Comparison of ENCODE assay signal across 24 cellular contexts in the genomic region with DNA sequence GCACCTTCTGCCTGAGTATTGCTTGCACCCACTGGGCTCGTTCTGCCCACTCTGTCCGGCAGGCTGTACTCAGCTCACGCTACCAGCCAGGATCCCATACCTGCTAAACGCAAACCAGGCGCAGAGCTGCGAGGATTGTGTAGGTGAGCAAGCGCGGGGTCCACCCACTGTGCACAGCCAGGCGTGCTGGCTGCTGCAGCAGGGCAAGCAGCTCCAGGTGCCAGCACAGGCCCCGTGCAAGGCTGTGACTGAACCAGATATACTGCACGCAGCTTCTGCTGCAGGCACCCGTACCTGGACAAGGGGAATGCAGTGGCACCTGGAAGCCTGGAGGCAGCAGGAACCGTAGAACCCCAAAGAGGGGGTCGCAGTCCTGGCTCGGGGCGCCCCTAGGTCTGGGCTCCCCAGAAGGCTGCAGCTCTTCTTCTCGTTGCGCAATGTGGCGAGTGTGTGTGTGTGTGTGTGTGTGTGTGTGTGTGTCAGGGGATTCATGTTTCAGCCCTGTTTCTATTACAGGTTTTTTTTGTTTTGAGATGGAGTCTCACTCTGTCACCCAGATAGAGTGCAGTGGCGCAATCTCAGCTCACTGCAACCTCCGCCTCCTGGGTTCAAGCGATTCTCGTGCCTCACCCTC. TPM values are rescaled to one million over a fixed set of nuclear protein-coding genes. Genes with fewer than 3 reads are reported as not detected.
DNase-seq lines count a peak whose midpoint lies in the region; ATAC-seq, FAIRE-seq and TF ChIP-seq lines count a peak whose summit lies in the region.
"Had no signal": no experiment of that assay in that cellular context is flagged by ENCODE, and none has a peak within 500 bp of the region (broad histone marks: within the 10 kb centered on the region; RNA-seq: fewer than 3 reads in every experiment).

No MANE protein-coding gene starts in this region.

- H4K91ac ChIP-seq in mesenchymal stem cell (ENCODE audit: low read length), result no peak overlapping the region

- CTCF ChIA-PET in HepG2 (lab: Yijun Ruan, JAX; ENCODE audit: low intra/inter-chr PET ratio, low total read pairs), result no interaction called here
- CTCF ChIA-PET in activated CD8-positive, alpha-beta T cell treated with anti-CD3 and anti-CD28 coated beads, Interleukin-2, amount 10 ng/mL, durations not matched to agents 7 days and 5 days (lab: Charles Lee), result interaction anchor here (1.2 to 2.2 kb wide), 2 partner anchors 11 to 397 kb away, joined by 5 to 9 read pairs; no protein-coding TSS in a partner anchor

- H3K27ac ChIP-seq in HepG2 (ENCODE audit: extremely low read length, insufficient read depth, low read length) (no peak overlapping the region), right lobe of liver (no peak overlapping the region), mesenchymal stem cell (ENCODE audit: low read length, poor library complexity, severe bottlenecking) (no peak overlapping the region)
- H3K27ac ChIP-seq: SJCRH30 had no signal

- no peak overlapping the region for H3K4me3 Mint-ChIP-seq in activated CD8-positive, alpha-beta T cell treated with anti-CD3 and anti-CD28 coated beads, Interleukin-2, amount 10 ng/mL, durations not matched to agents 7 days and 5 days
- H3K4me3 Mint-ChIP-seq: B cell, IgD-negative memory B cell, T-cell had no signal

- H2BK15ac ChIP-seq in mesenchymal stem cell (ENCODE audit: low read depth, poor library complexity, severe bottlenecking), result no peak overlapping the region

- H3K4me1 Mint-ChIP-seq in activated CD8-positive, alpha-beta T cell treated with anti-CD3 and anti-CD28 coated beads, Interleukin-2, amount 10 ng/mL, durations not matched to agents 7 days and 5 days (ENCODE audit: low read depth), result no peaks in the 10 kb centered on the region
- H3K4me1 Mint-ChIP-seq: B cell, IgD-negative memory B cell, T-cell had no signal

- no peak for FAIRE-seq in HepG2 (lab: Jason Lieb, UNC)
- FAIRE-seq: D721Med, GM18507, HTR-8/SVneo had no signal

- POLR2A ChIA-PET in HepG2 (lab: Yijun Ruan, JAX), result interaction anchor here (1.0 to 1.4 kb wide), 2 partner anchors 11 to 12 kb away, joined by 4 to 5 read pairs; no protein-coding TSS in a partner anchor
- POLR2A ChIA-PET in activated CD8-positive, alpha-beta T cell treated with anti-CD3 and anti-CD28 coated beads, Interleukin-2, amount 10 ng/mL, durations not matched to agents 7 days and 5 days (lab: Charles Lee), result no interaction called here

- no peaks in the 10 kb centered on the region for H4K20me1 ChIP-seq in HepG2 (ENCODE audit: insufficient read depth, low read length)

- H3K4me1 ChIP-seq in HepG2 (ENCODE audit: insufficient read depth, low read length), result peaks cover 58% of the 10 kb centered on the region
- H3K4me1 ChIP-seq in right lobe of liver, result no peaks in the 10 kb centered on the region
- H3K4me1 ChIP-seq in mesenchymal stem cell (ENCODE audit: control insufficient read depth, insufficient read depth, low read depth, low read length), result peaks cover 5% of the 10 kb centered on the region
- H3K4me1 ChIP-seq: SJCRH30 had no signal

- H3K9ac ChIP-seq in HepG2 (ENCODE audit: insufficient read depth, low read depth, low read length) (no peak overlapping the region), mesenchymal stem cell (ENCODE audit: low read length) (no peak overlapping the region)

- no peak overlapping the region for H2BK120ac ChIP-seq in mesenchymal stem cell (ENCODE audit: low read depth, low read length)

- H3K4ac ChIP-seq in mesenchymal stem cell (ENCODE audit: low read depth in 1 of 2, low read length in 2 of 2), result no peak overlapping the region

- H2AFZ ChIP-seq in HepG2 (ENCODE audit: low read length) (no peak overlapping the region), mesenchymal stem cell (ENCODE audit: low read depth, low read length) (no peak overlapping the region)

- DNase-seq in HepG2 (ENCODE audit: low spot score) (no peak), right lobe of liver (no peak), choroid plexus epithelial cell (ENCODE audit: low read depth) (peak; percentile 23), mesenchymal stem cell (peak; percentile 18), Right ventricle myocardium superior (no peak)
- no peak for DNase-seq in activated CD8-positive, alpha-beta T cell treated with anti-CD3 and anti-CD28 coated beads, Interleukin-2, amount 10 ng/mL, durations not matched to agents 7 days and 5 days
- DNase-seq: DMS53; GDM1; Kasumi-1; NCI-H1092; NCI-H1436; NCI-H1930; NCI-H345; NCI-H524; NCI-H774; NK-92 treated with Interleukin-12 subunit alpha and Interleukin-12 subunit beta, amount 100 ng/mL, for 24 hours; SJCRH30; T-cell had no signal

- no peak for TF ChIP-seq RAD21 in HepG2 (CRISPR knock-in tag; IDR thresholded peaks at IDR 0.05)

- H3K36me3 ChIP-seq in HepG2 (replicated peaks in 1 of 2; ENCODE audit: control insufficient read depth in 1 of 2, insufficient read depth in 2 of 2, low read length in 2 of 2) (no peaks in the 10 kb centered on the region), right lobe of liver (no peaks in the 10 kb centered on the region), mesenchymal stem cell (ENCODE audit: control insufficient read depth in 1 of 2, insufficient read depth in 2 of 2, low read depth in 1 of 2, low read length in 2 of 2) (no peaks in the 10 kb centered on the region)
- H3K36me3 ChIP-seq: SJCRH30 had no signal

- H3K27me3 ChIP-seq in HepG2 (ENCODE audit: control insufficient read depth in 1 of 2, insufficient read depth in 2 of 2, low read length in 2 of 2) (peaks cover 3 to 9% of the 10 kb centered on the region in 2 experiments; a peak in 3 of 5 replicates), right lobe of liver (no peaks in the 10 kb centered on the region), mesenchymal stem cell (ENCODE audit: control insufficient read depth in 1 of 2, insufficient read depth in 1 of 2, low read length in 2 of 2) (peaks cover 0 to 6% of the 10 kb centered on the region in 2 experiments)

- TF ChIP-seq POLR2A in HepG2 (IDR thresholded peaks at IDR 0.05; ENCODE audit: insufficient read depth in 1 of 2, low read depth in 2 of 2, low read length in 2 of 2) (no peak), right lobe of liver (IDR thresholded peaks at IDR 0.05) (no peak)

- H3K27ac Mint-ChIP-seq in activated CD8-positive, alpha-beta T cell treated with anti-CD3 and anti-CD28 coated beads, Interleukin-2, amount 10 ng/mL, durations not matched to agents 7 days and 5 days, result no peak overlapping the region
- H3K27ac Mint-ChIP-seq: B cell, IgD-negative memory B cell, T-cell had no signal

- TF ChIP-seq EP300 in HepG2 (IDR thresholded peaks at IDR 0.05; ENCODE audit: low read depth in 2 of 2, low read length in 2 of 2) (no peak), HepG2 (CRISPR knock-in tag; IDR thresholded peaks at IDR 0.05; ENCODE audit: borderline replicate concordance) (no peak)

- WGBS in HepG2 (ENCODE audit: low lambda C conversion rate), result 33% methylated on average over 22 of the region's 23 CpGs
- 61% methylated on average over 6 of the region's 23 CpGs for WGBS in right lobe of liver (ENCODE audit: insufficient coverage, low coverage, low lambda C conversion rate, missing lambda C conversion rate)
- WGBS in mesenchymal stem cell, result 93% methylated on average over 23 of the region's 23 CpGs

- no peaks in the 10 kb centered on the region for H3K79me2 ChIP-seq in HepG2 (ENCODE audit: insufficient read depth, low read length)

- H2AK5ac ChIP-seq in mesenchymal stem cell (ENCODE audit: low read length, severe bottlenecking), result no peak overlapping the region

- ATAC-seq in HepG2, result peak; percentile 78
- no peak for ATAC-seq in right lobe of liver
- ATAC-seq in HG03045 (IDR thresholded peaks at IDR 0.05; ENCODE audit: unreplicated experiment), result no peak
- no peak for ATAC-seq in activated CD8-positive, alpha-beta T cell treated with anti-CD3 and anti-CD28 coated beads, Interleukin-2, amount 10 ng/mL, durations not matched to agents 7 days and 5 days
- no peak for ATAC-seq in Right ventricle myocardium superior (ENCODE audit: poor library complexity)
- ATAC-seq: T-cell had no signal

- TF ChIP-seq CTCF in HepG2 (CRISPR knock-in tag; IDR thresholded peaks at IDR 0.05), result 0 out of 2 replicates have a peak, but pooled peaks have one; percentile 11
- no peak for TF ChIP-seq CTCF in right lobe of liver (IDR thresholded peaks at IDR 0.05)
- no peak for TF ChIP-seq CTCF in choroid plexus epithelial cell (conservative IDR thresholded peaks at IDR 0.05; ENCODE audit: low read depth, low read length)

- H4K8ac ChIP-seq in mesenchymal stem cell (ENCODE audit: low read length), result no peak overlapping the region

- no peak overlapping the region for H2BK12ac ChIP-seq in mesenchymal stem cell (ENCODE audit: low read length in 2 of 2)

- H3K9me3 Mint-ChIP-seq in activated CD8-positive, alpha-beta T cell treated with anti-CD3 and anti-CD28 coated beads, Interleukin-2, amount 10 ng/mL, durations not matched to agents 7 days and 5 days (ENCODE audit: insufficient read depth), result no peaks in the 10 kb centered on the region
- H3K9me3 Mint-ChIP-seq: T-cell had no signal

- H3K9me3 ChIP-seq in HepG2 (ENCODE audit: low read length), result no peaks in the 10 kb centered on the region
- H3K9me3 ChIP-seq in right lobe of liver, result no peaks in the 10 kb centered on the region
- no peaks in the 10 kb centered on the region for H3K9me3 ChIP-seq in mesenchymal stem cell (ENCODE audit: control insufficient read depth, low read length)
- H3K9me3 ChIP-seq: SJCRH30 had no signal

- H3K36me3 Mint-ChIP-seq in activated CD8-positive, alpha-beta T cell treated with anti-CD3 and anti-CD28 coated beads, Interleukin-2, amount 10 ng/mL, durations not matched to agents 7 days and 5 days (ENCODE audit: low read depth), result no peaks in the 10 kb centered on the region
- H3K36me3 Mint-ChIP-seq: IgD-negative memory B cell, T-cell had no signal

- no peak overlapping the region for H2BK5ac ChIP-seq in mesenchymal stem cell (ENCODE audit: low read depth, low read length, poor library complexity, severe bottlenecking)

- intact Hi-C loops in HepG2 (cut with micrococcal nuclease; ENCODE audit: unreplicated experiment) (no loop called here), right lobe of liver (cut with DNase I) (no loop called here), Right ventricle myocardium superior (cut with DNase I) (no loop called here)

- H3K14ac ChIP-seq in mesenchymal stem cell (ENCODE audit: low read length in 2 of 2), result peak overlapping the region in 1 of 2 experiments; percentile 79

- H3K4me3 ChIP-seq in HepG2 (replicated peaks in 1 of 3; ENCODE audit: insufficient read depth in 1 of 3, low read depth in 2 of 3, low read length in 3 of 3) (peak overlapping the region in 1 of 3 experiments; percentile 27; a peak in 1 of 6 replicates), right lobe of liver (no peak overlapping the region), choroid plexus epithelial cell (ENCODE audit: low read depth, low read length) (no peak overlapping the region), mesenchymal stem cell (ENCODE audit: insufficient read depth in 1 of 2, low read depth in 1 of 2, low read length in 2 of 2) (no peak overlapping the region)
- H3K4me3 ChIP-seq: SJCRH30 had no signal

- H3K4me2 ChIP-seq in HepG2 (ENCODE audit: low read depth, low read length), result peak overlapping the region; percentile 64
- H3K4me2 ChIP-seq in mesenchymal stem cell (ENCODE audit: low read length, poor library complexity, severe bottlenecking), result no peak overlapping the region

- no peaks in the 10 kb centered on the region for H3K79me1 ChIP-seq in mesenchymal stem cell (replicated peaks; ENCODE audit: low read length, poor library complexity, severe bottlenecking)

- no peak overlapping the region for H3K18ac ChIP-seq in mesenchymal stem cell (ENCODE audit: low read depth in 1 of 2, low read length in 2 of 2)

- H3K23ac ChIP-seq in mesenchymal stem cell (ENCODE audit: low read length in 2 of 2), result no peak overlapping the region

- BruUV-seq in HepG2 (replicated peaks; lab: Mats Ljungman, UMichigan), result no TSS peak

- in situ Hi-C loops in HepG2 (cut with HindIII; ENCODE audit: extremely low pct_ligation_motif_present, low pct_unique_long_range_greater_than_20kb), result loop anchor here (25.0 kb wide), 1 partner anchor 264 kb away; no protein-coding TSS in a partner anchor

- H3K27me3 Mint-ChIP-seq in activated CD8-positive, alpha-beta T cell treated with anti-CD3 and anti-CD28 coated beads, Interleukin-2, amount 10 ng/mL, durations not matched to agents 7 days and 5 days (ENCODE audit: low read depth), result peaks cover 5% of the 10 kb centered on the region

RNA-seq across cellular contexts. Expression of a gene that starts 46.1 kb away (rescaled TPM):
- total RNA-seq in HepG2 (2016; rRNA removed; fragmentation: Illumina TruSeq; extraction: Trizol) (206 and 311 TPM in 2 replicates), right lobe of liver (100 to 1,000 TPM in 1 of 6 experiments, 10 to 100 TPM in 5; 65.0 to 119 (median 81.3) TPM), Right ventricle myocardium superior (115 TPM)
- 27.8 and 28.9 TPM in 2 replicates for total RNA-seq in HepG2 (2016; cell fraction: cytosol; rRNA removed; fragmentation: Illumina TruSeq; extraction: Trizol; ENCODE audit: low read depth)
- total RNA-seq in HepG2 (2016; cell fraction: insoluble cytoplasmic fraction; rRNA removed; fragmentation: Illumina TruSeq; extraction: Trizol), result 208 and 306 TPM in 2 replicates
- 98.9 and 106 TPM in 2 replicates for total RNA-seq in HepG2 (2016; cell fraction: membrane; rRNA removed; fragmentation: Illumina TruSeq; extraction: Trizol)
- 101 and 108 TPM in 2 replicates for total RNA-seq in HepG2 (2016; cell fraction: nucleus; rRNA removed; fragmentation: Illumina TruSeq; extraction: Trizol)
- 174 and 226 TPM in 2 replicates for polyA plus RNA-seq in HepG2 (2011; rRNA removed)
- polyA plus RNA-seq in HepG2 (2011; cell fraction: cytosol; rRNA removed), result 101 and 153 TPM in 2 replicates
- polyA plus RNA-seq in HepG2 (2011; cell fraction: nucleus; rRNA removed), result 26.7 and 44.5 TPM in 2 replicates
- 237 and 266 TPM in 2 replicates for polyA plus RNA-seq in HepG2 (2012)
- polyA plus RNA-seq in HepG2 (2016; cell fraction: cytosol; fragmentation: Illumina TruSeq; extraction: Trizol; ENCODE audit: low read depth), result 46.4 and 51.5 TPM in 2 replicates
- 489 and 498 TPM in 2 replicates for polyA plus RNA-seq in HepG2 (2016; cell fraction: insoluble cytoplasmic fraction; fragmentation: Illumina TruSeq; extraction: Trizol; ENCODE audit: low read depth)
- 122 and 126 TPM in 2 replicates for polyA plus RNA-seq in HepG2 (2016; cell fraction: membrane; fragmentation: Illumina TruSeq; extraction: Trizol; ENCODE audit: low read depth)
- polyA plus RNA-seq in HepG2 (2016; cell fraction: nucleus; fragmentation: Illumina TruSeq; extraction: Trizol; ENCODE audit: insufficient read depth, low read depth), result 219 and 228 TPM in 2 replicates
- polyA minus RNA-seq in HepG2 (2011; rRNA and poly(A)+ RNA removed; ENCODE audit: low replicate concordance), result 26.5 and 48.9 TPM in 2 replicates
- polyA minus RNA-seq in HepG2 (2011; cell fraction: cytosol; rRNA and poly(A)+ RNA removed), result 83.1 and 93.6 TPM in 2 replicates
- polyA minus RNA-seq in HepG2 (2011; cell fraction: nucleus; rRNA and poly(A)+ RNA removed), result 58.2 and 71.1 TPM in 2 replicates
- 263 TPM for polyA plus RNA-seq in mesenchymal stem cell (2013, experiment 1 of 2)
- polyA plus RNA-seq in mesenchymal stem cell (2013, experiment 2 of 2), result 275 TPM
- 10 to 100 TPM; 58.7 to 62.7 TPM for total RNA-seq in activated CD8-positive, alpha-beta T cell treated with anti-CD3 and anti-CD28 coated beads, Interleukin-2, amount 10 ng/mL, durations not matched to agents 7 days and 5 days

RNA-seq across cellular contexts. Expression of a gene that starts 51.6 kb away (rescaled TPM):
- total RNA-seq in HepG2 (2016; rRNA removed; fragmentation: Illumina TruSeq; extraction: Trizol) (100 and 211 TPM in 2 replicates), right lobe of liver (100 to 1,000 TPM in 1 of 6 experiments, 10 to 100 TPM in 5; 42.9 to 114 (median 69.8) TPM), Right ventricle myocardium superior (100 TPM)
- total RNA-seq in HepG2 (2016; cell fraction: cytosol; rRNA removed; fragmentation: Illumina TruSeq; extraction: Trizol; ENCODE audit: low read depth), result 13.3 and 14.6 TPM in 2 replicates
- 102 and 212 TPM in 2 replicates for total RNA-seq in HepG2 (2016; cell fraction: insoluble cytoplasmic fraction; rRNA removed; fragmentation: Illumina TruSeq; extraction: Trizol)
- total RNA-seq in HepG2 (2016; cell fraction: membrane; rRNA removed; fragmentation: Illumina TruSeq; extraction: Trizol), result 43.2 and 50.9 TPM in 2 replicates
- total RNA-seq in HepG2 (2016; cell fraction: nucleus; rRNA removed; fragmentation: Illumina TruSeq; extraction: Trizol), result 65.3 and 72.8 TPM in 2 replicates
- polyA plus RNA-seq in HepG2 (2011; rRNA removed), result 47.2 and 51.2 TPM in 2 replicates
- polyA plus RNA-seq in HepG2 (2011; cell fraction: cytosol; rRNA removed), result 21.5 and 40.8 TPM in 2 replicates
- polyA plus RNA-seq in HepG2 (2011; cell fraction: nucleus; rRNA removed), result 9.5 and 18.1 TPM in 2 replicates
- polyA plus RNA-seq in HepG2 (2012), result 133 and 175 TPM in 2 replicates
- polyA plus RNA-seq in HepG2 (2016; cell fraction: cytosol; fragmentation: Illumina TruSeq; extraction: Trizol; ENCODE audit: low read depth), result 9.2 and 11.1 TPM in 2 replicates
- polyA plus RNA-seq in HepG2 (2016; cell fraction: insoluble cytoplasmic fraction; fragmentation: Illumina TruSeq; extraction: Trizol; ENCODE audit: low read depth), result 284 and 307 TPM in 2 replicates
- 36.0 and 43.6 TPM in 2 replicates for polyA plus RNA-seq in HepG2 (2016; cell fraction: membrane; fragmentation: Illumina TruSeq; extraction: Trizol; ENCODE audit: low read depth)
- 111 and 115 TPM in 2 replicates for polyA plus RNA-seq in HepG2 (2016; cell fraction: nucleus; fragmentation: Illumina TruSeq; extraction: Trizol; ENCODE audit: insufficient read depth, low read depth)
- polyA minus RNA-seq in HepG2 (2011; rRNA and poly(A)+ RNA removed; ENCODE audit: low replicate concordance), result 23.0 and 24.6 TPM in 2 replicates
- polyA minus RNA-seq in HepG2 (2011; cell fraction: cytosol; rRNA and poly(A)+ RNA removed), result 84.2 and 88.6 TPM in 2 replicates
- polyA minus RNA-seq in HepG2 (2011; cell fraction: nucleus; rRNA and poly(A)+ RNA removed), result 34.8 and 35.1 TPM in 2 replicates
- polyA plus RNA-seq in mesenchymal stem cell (2013, experiment 1 of 2), result 198 TPM
- 202 TPM for polyA plus RNA-seq in mesenchymal stem cell (2013, experiment 2 of 2)
- 100 to 1,000 TPM; 478 to 493 TPM for total RNA-seq in activated CD8-positive, alpha-beta T cell treated with anti-CD3 and anti-CD28 coated beads, Interleukin-2, amount 10 ng/mL, durations not matched to agents 7 days and 5 days

Comparison
In these comparisons a context has a peak if more than half of its experiments do, and no peak if none do; other contexts are left out.
1. DNase-seq: peak in choroid plexus epithelial cell (single experiment) and mesenchymal stem cell (single experiment); none in HepG2 (single experiment), right lobe of liver (0 of 3), activated CD8-positive, alpha-beta T cell treated with anti-CD3 and anti-CD28 coated beads, Interleukin-2, amount 10 ng/mL, durations not matched to agents 7 days and 5 days (single experiment) and Right ventricle myocardium superior (single experiment).